ENCODE assay signal across 21 cellular contexts in genomic region chr2:46771309-46771708, GRCh38.
"Had no signal": no experiment of that assay in that cellular context is flagged by ENCODE, and none has a peak within 500 bp of the region (broad histone marks: within the 10 kb centered on the region; RNA-seq: fewer than 3 reads in every experiment).

No MANE protein-coding gene starts in this region.

- H3K9me3 ChIP-seq: colonic mucosa, esophagus squamous epithelium, gastroesophageal sphincter, neutrophil, ovary, right lobe of liver, suprapubic skin, thyroid gland, uterus had no signal

- DNase-seq: colonic mucosa; dermis blood vessel endothelial cell; esophagus squamous epithelium; immature natural killer cell; left colon; left ventricle myocardium superior; naive thymus-derived CD4-positive, alpha-beta T cell; ovary; right lobe of liver; stimulated activated CD4-positive, alpha-beta T cell treated with anti-CD3 and anti-CD28 coated beads, Interleukin-4, amount 100 ng/mL, for 1 hour; stimulated activated CD8-positive, alpha-beta memory T cell treated with anti-CD3 and anti-CD28 coated beads, Interleukin-4, amount 100 ng/mL, for 48 hours; stimulated activated naive CD8-positive, alpha-beta T cell treated with anti-CD3 and anti-CD28 coated beads, Interleukin-15, Interleukin-2, amounts not matched to agents 100 U/mL and 50 U/mL, for 24 hours; thyroid gland; uterus had no signal

- ATAC-seq: gastroesophageal sphincter; left colon; left ventricle myocardium superior; naive thymus-derived CD4-positive, alpha-beta T cell; stimulated activated effector memory CD8-positive, alpha-beta T cell treated with anti-CD3 and anti-CD28 coated beads, Interleukin-12 subunit alpha, Interleukin-12 subunit beta, amount 100 ng/mL, for 72 hours; stimulated activated naive CD8-positive, alpha-beta T cell treated with anti-CD3 and anti-CD28 coated beads, Interleukin-15, Interleukin-2, amounts not matched to agents 100 U/mL and 50 U/mL, for 24 hours had no signal

- H3K4me1 ChIP-seq: colonic mucosa, esophagus squamous epithelium, suprapubic skin, thyroid gland, uterus had no signal

- H3K27me3 ChIP-seq: colonic mucosa, esophagus squamous epithelium, gastroesophageal sphincter, neutrophil, ovary, right lobe of liver, suprapubic skin, thyroid gland, uterus had no signal

- H3K4me3 ChIP-seq: colonic mucosa, esophagus squamous epithelium, gastroesophageal sphincter, lung, ovary, right lobe of liver, suprapubic skin, thyroid gland, uterus had no signal

- H3K4me1 Mint-ChIP-seq: immature natural killer cell; stimulated activated effector memory CD8-positive, alpha-beta T cell treated with anti-CD3 and anti-CD28 coated beads, Interleukin-12 subunit alpha, Interleukin-12 subunit beta, amount 100 ng/mL, for 72 hours had no signal

- H3K27me3 Mint-ChIP-seq: progenitor cell of endocrine pancreas, type B pancreatic cell had no signal

- H3K27ac ChIP-seq: colonic mucosa, esophagus squamous epithelium, gastroesophageal sphincter, neutrophil, ovary, right lobe of liver, suprapubic skin, thyroid gland, uterus had no signal

- H3K27ac Mint-ChIP-seq: immature natural killer cell; naive thymus-derived CD4-positive, alpha-beta T cell; progenitor cell of endocrine pancreas; stimulated activated effector memory CD8-positive, alpha-beta T cell treated with anti-CD3 and anti-CD28 coated beads, Interleukin-12 subunit alpha, Interleukin-12 subunit beta, amount 100 ng/mL, for 72 hours; type B pancreatic cell had no signal

- H3K4me3 Mint-ChIP-seq: immature natural killer cell; naive thymus-derived CD4-positive, alpha-beta T cell; stimulated activated effector memory CD8-positive, alpha-beta T cell treated with anti-CD3 and anti-CD28 coated beads, Interleukin-12 subunit alpha, Interleukin-12 subunit beta, amount 100 ng/mL, for 72 hours; type B pancreatic cell had no signal

- H3K36me3 Mint-ChIP-seq: naive thymus-derived CD4-positive, alpha-beta T cell; stimulated activated effector memory CD8-positive, alpha-beta T cell treated with anti-CD3 and anti-CD28 coated beads, Interleukin-12 subunit alpha, Interleukin-12 subunit beta, amount 100 ng/mL, for 72 hours; type B pancreatic cell had no signal

- H3K9me3 Mint-ChIP-seq: immature natural killer cell; naive thymus-derived CD4-positive, alpha-beta T cell; stimulated activated effector memory CD8-positive, alpha-beta T cell treated with anti-CD3 and anti-CD28 coated beads, Interleukin-12 subunit alpha, Interleukin-12 subunit beta, amount 100 ng/mL, for 72 hours had no signal

- H3K36me3 ChIP-seq: colonic mucosa, esophagus squamous epithelium, gastroesophageal sphincter, neutrophil, ovary, right lobe of liver, suprapubic skin, thyroid gland, uterus had no signal
